In the genomic region with DNA sequence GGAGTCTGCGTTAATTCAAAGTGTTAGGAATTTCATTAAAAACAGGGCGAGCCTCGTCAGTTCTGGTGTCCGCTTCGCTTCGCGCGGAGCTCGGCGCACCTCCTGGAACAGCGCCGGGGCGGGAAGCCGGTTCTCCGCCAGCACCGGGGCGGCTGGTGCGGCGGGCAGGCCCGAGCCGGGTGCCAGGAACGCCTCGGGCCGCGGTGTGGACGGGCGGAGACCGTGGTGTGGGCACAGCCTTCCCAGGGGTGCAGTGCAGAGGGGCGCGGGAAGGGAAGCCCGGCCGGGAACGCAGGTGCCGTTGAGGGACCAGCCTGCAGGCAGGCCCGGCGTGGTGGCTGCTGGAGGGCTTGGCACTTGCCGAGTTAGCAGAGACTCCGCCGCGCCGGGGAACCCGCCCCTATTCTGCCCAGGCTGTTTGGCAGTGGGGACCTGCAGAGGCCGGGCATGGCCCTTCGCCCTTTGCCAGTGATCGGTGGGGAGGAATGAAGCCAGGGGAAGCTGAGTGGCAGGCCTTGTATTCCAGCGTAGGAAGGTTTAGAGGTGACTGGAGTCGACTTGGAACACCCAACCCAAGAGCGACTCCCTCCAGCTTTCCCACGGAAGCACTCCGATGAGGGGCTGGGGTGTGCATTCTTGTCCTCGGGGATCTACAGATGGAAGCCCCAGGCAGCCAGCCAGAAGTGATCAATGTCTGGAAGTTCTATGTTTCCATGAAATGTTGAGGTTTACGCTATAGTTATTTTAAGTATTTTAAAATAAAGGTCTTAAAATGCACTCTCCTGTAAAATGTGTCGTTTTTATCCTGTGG, we compare ENCODE assay signal across 8 cellular contexts. TPM values are rescaled to one million over a fixed set of nuclear protein-coding genes. Genes with fewer than 3 reads are reported as not detected.
DNase-seq lines count a peak whose midpoint lies in the region; ATAC-seq and TF ChIP-seq lines count a peak whose summit lies in the region.

No MANE protein-coding gene starts in this region.

- TF ChIP-seq CTCF in fibroblast of villous mesenchyme (IDR thresholded peaks at IDR 0.05; ENCODE audit: insufficient read depth, low read depth, low read length) (no peak), neutrophil (IDR thresholded peaks at IDR 0.05) (no peak), transverse colon (IDR thresholded peaks at IDR 0.05) (peak in 1 of 5 experiments; percentile 4)

- in situ Hi-C loops in transverse colon (cut with MboI; ENCODE audit: low pct_ligation_motif_present in 1 of 4, low pct_unique_long_range_greater_than_20kb in 1 of 4, low sequenced_read_pairs in 3 of 4) (no loop called here), KBM-7 (cut with MboI; ENCODE audit: low pct_unique_long_range_greater_than_20kb, low sequenced_read_pairs) (no loop called here)

- DNase-seq in NCI-H1105 treated with DMSO at 0.1 percent for 48 hours (lab: John Stamatoyannopoulos, UW): peak; percentile 55
- DNase-seq in activated T-helper 9 cell treated with anti-CD3 and anti-CD28 coated beads, Interleukin-2, amount 50 U/mL, for 16 hours (ENCODE audit: low read depth): peak; percentile 17
- DNase-seq in fibroblast of villous mesenchyme (ENCODE audit: low read depth): no peak
- DNase-seq in transverse colon: peak; percentile 62
- no peak for DNase-seq in KBM-7

- no peaks in the 10 kb centered on the region for H3K36me3 ChIP-seq in neutrophil
- H3K36me3 ChIP-seq in transverse colon: no peaks in the 10 kb centered on the region

- ATAC-seq in GM18511 (IDR thresholded peaks at IDR 0.05; ENCODE audit: unreplicated experiment): peak; percentile 1
- ATAC-seq in HG03135 (IDR thresholded peaks at IDR 0.05; ENCODE audit: unreplicated experiment): no peak

- TF ChIP-seq POLR2A in transverse colon (IDR thresholded peaks at IDR 0.05): no peak

- H3K4me3 ChIP-seq in fibroblast of villous mesenchyme (ENCODE audit: low read depth, low read length) (peak overlapping the region; percentile 63), neutrophil (ENCODE audit: low read depth in 1 of 2, low read length in 1 of 2) (peak overlapping the region; percentile 72 to 76), transverse colon (peak overlapping the region; percentile 27 to 97 (median 54))

- H3K4me1 ChIP-seq in neutrophil (ENCODE audit: control insufficient read depth in 1 of 2, insufficient read depth in 1 of 2, low read depth in 1 of 2, low read length in 1 of 2): peaks cover 30 to 31% of the 10 kb centered on the region in 2 experiments
- H3K4me1 ChIP-seq in transverse colon: peaks cover 3 to 32% (median 25%) of the 10 kb centered on the region in 4 donors

- intact Hi-C loops in transverse colon (cut with DNase I; ENCODE audit: low total_unique reads): loop anchor here (1.0 kb wide), 1 partner anchor 79 kb away; no protein-coding TSS in a partner anchor

- no peak for TF ChIP-seq EP300 in transverse colon (IDR thresholded peaks at IDR 0.05; ENCODE audit: low read depth)

- H3K27ac ChIP-seq in neutrophil (peak overlapping the region; percentile 98), transverse colon (peak overlapping the region; percentile 99 to 100 (median 99))

- WGBS in transverse colon (ENCODE audit: low coverage in 1 of 2), 2 donors: 14 to 84% methylated on average over 2 to 39 of the region's 53 CpGs

- peaks cover 6% of the 10 kb centered on the region for H3K27me3 ChIP-seq in neutrophil
- no peaks in the 10 kb centered on the region for H3K27me3 ChIP-seq in transverse colon

- no peaks in the 10 kb centered on the region for H3K9me3 ChIP-seq in neutrophil
- no peaks in the 10 kb centered on the region for H3K9me3 ChIP-seq in transverse colon

RNA-seq across cellular contexts. Expression of a gene that starts 0.9 kb away (rescaled TPM):
- total RNA-seq in fibroblast of villous mesenchyme (52.2 and 79.5 TPM in 2 replicates), transverse colon (10 to 100 TPM; 12.7 to 70.5 (median 42.8) TPM)

Comparison
In these comparisons a context has a peak if more than half of its experiments do, and no peak if none do; other contexts are left out.
1. DNase-seq: peak in NCI-H1105 treated with DMSO at 0.1 percent for 48 hours (single experiment), activated T-helper 9 cell treated with anti-CD3 and anti-CD28 coated beads, Interleukin-2, amount 50 U/mL, for 16 hours (single experiment) and transverse colon (single experiment); none in fibroblast of villous mesenchyme (single experiment) and KBM-7 (single experiment).
2. Peak in every context shown above with its lines, with median percentiles within 50 percentile points of each other: H3K4me3 ChIP-seq.